19 cellular contexts compared by ENCODE assay signal in the genomic region with DNA sequence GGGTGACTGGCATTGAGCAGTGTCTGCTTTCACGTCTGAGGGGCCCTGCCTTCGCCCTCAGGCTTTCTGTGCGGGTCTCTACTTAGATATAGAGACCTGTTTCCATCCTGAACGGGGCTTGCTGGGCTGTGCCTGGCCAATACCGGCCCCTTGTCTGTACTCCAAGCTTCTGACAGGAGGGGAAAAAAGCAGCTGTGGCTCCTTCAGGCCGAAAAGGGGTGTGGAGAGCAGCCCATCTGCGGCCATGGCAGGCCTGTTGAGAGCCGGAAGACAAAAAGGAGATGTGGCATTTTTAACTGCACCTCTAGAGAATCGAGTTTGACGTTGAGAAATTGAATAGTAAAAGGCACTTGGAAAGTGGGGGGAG. TPM values are rescaled to one million over a fixed set of nuclear protein-coding genes. Genes with fewer than 3 reads are reported as not detected.
DNase-seq lines count a peak whose midpoint lies in the region; TF ChIP-seq lines count a peak whose summit lies in the region.
"Had no signal": no experiment of that assay in that cellular context is flagged by ENCODE, and none has a peak within 500 bp of the region (broad histone marks: within the 10 kb centered on the region; RNA-seq: fewer than 3 reads in every experiment).

No MANE protein-coding gene starts in this region.

- H3K4me1 ChIP-seq in BE2C (no peaks in the 10 kb centered on the region), SJCRH30 (peaks cover 12% of the 10 kb centered on the region), neural progenitor cell (peaks cover 11% of the 10 kb centered on the region)
- H3K4me1 ChIP-seq: A549; BLaER1 treated with 17β-estradiol and CSF1 and Interleukin-3, amounts not matched to agents 10 nM and 100 nM had no signal

- H3K4me3 Mint-ChIP-seq in neural progenitor cell = no peak overlapping the region
- H3K4me3 Mint-ChIP-seq: CD8-positive, alpha-beta T cell; HFFc6; IgD-negative memory B cell had no signal

- H3K79me2 ChIP-seq in neural progenitor cell (ENCODE audit: low read depth) = no peaks in the 10 kb centered on the region

- peaks cover 3% of the 10 kb centered on the region for H3K27me3 Mint-ChIP-seq in neural progenitor cell (ENCODE audit: insufficient read depth, low read depth)
- H3K27me3 Mint-ChIP-seq: IgD-negative memory B cell had no signal

- no peak overlapping the region for H2AFZ ChIP-seq in neural progenitor cell (replicated peaks)

- no peaks in the 10 kb centered on the region for H3K9me3 ChIP-seq in BE2C
- H3K9me3 ChIP-seq in SJCRH30 (replicated peaks) = no peaks in the 10 kb centered on the region
- H3K9me3 ChIP-seq in neural progenitor cell (ENCODE audit: low read depth) = no peaks in the 10 kb centered on the region
- no peaks in the 10 kb centered on the region for H3K9me3 ChIP-seq in MG63
- H3K9me3 ChIP-seq: A549; BLaER1 treated with 17β-estradiol and CSF1 and Interleukin-3, amounts not matched to agents 10 nM and 100 nM had no signal

- H4K20me1 ChIP-seq in neural progenitor cell (ENCODE audit: low read depth) = peaks cover 18% of the 10 kb centered on the region

- TF ChIP-seq CTCF in BE2C (IDR thresholded peaks at IDR 0.05; ENCODE audit: low read depth, low read length) = no peak
- no peak for TF ChIP-seq CTCF in NB4 (IDR thresholded peaks at IDR 0.05; ENCODE audit: low read depth, low read length)
- TF ChIP-seq CTCF in neural progenitor cell (IDR thresholded peaks at IDR 0.05) = no peak

- H3K27ac Mint-ChIP-seq in neural progenitor cell = no peak overlapping the region
- H3K27ac Mint-ChIP-seq: HFFc6 had no signal

- H3K4me2 ChIP-seq in neural progenitor cell = peak overlapping the region; percentile 39
- H3K4me2 ChIP-seq: A549; BLaER1 treated with 17β-estradiol and CSF1 and Interleukin-3, amounts not matched to agents 10 nM and 100 nM had no signal

- no peak overlapping the region for H3K9ac ChIP-seq in neural progenitor cell
- H3K9ac ChIP-seq: BLaER1 treated with 17β-estradiol and CSF1 and Interleukin-3, amounts not matched to agents 10 nM and 100 nM had no signal

- H3K36me3 Mint-ChIP-seq in neural progenitor cell = peaks cover 12% of the 10 kb centered on the region

- H3K9me3 Mint-ChIP-seq in neural progenitor cell = no peaks in the 10 kb centered on the region
- H3K9me3 Mint-ChIP-seq: CD8-positive, alpha-beta T cell; HFFc6; IgD-negative memory B cell had no signal

- H3K27ac ChIP-seq in SJCRH30 (peak overlapping the region; percentile 24), neural progenitor cell (peak overlapping the region; percentile 54)
- H3K27ac ChIP-seq: A549; BLaER1 treated with 17β-estradiol and CSF1 and Interleukin-3, amounts not matched to agents 10 nM and 100 nM had no signal

- H3K27me3 ChIP-seq in BE2C (no peaks in the 10 kb centered on the region), SJCRH30 (no peaks in the 10 kb centered on the region), neural progenitor cell (no peaks in the 10 kb centered on the region), MG63 (no peaks in the 10 kb centered on the region)
- H3K27me3 ChIP-seq: BLaER1 treated with 17β-estradiol and CSF1 and Interleukin-3, amounts not matched to agents 10 nM and 100 nM had no signal

- DNase-seq in BE2C (no peak), NB4 (ENCODE audit: low read depth) (peak; percentile 88), SJCRH30 (peak; percentile 78 to 85), neural progenitor cell (ENCODE audit: low spot score) (peak; percentile 45), RPMI8226 (no peak), epidermal melanocyte (ENCODE audit: insufficient read length, low spot score) (no peak), MG63 (no peak), NCI-H524 treated with DMSO at 0.1 percent for 48 hours (lab: John Stamatoyannopoulos, UW) (no peak)
- DNase-seq: Calu3; CD8-positive, alpha-beta T cell; HFFc6; Karpas-422; NCI-H2029; NCI-H748 treated with DMSO at 0.1 percent for 48 hours had no signal

- H3K4me3 ChIP-seq in BE2C (ENCODE audit: low read depth, low read length) = peak overlapping the region; percentile 28; the same call in 1 of the 2 replicates
- H3K4me3 ChIP-seq in NB4 (ENCODE audit: low read depth, low read length) = peak overlapping the region; percentile 21
- no peak overlapping the region for H3K4me3 ChIP-seq in SJCRH30
- no peak overlapping the region for H3K4me3 ChIP-seq in neural progenitor cell
- H3K4me3 ChIP-seq in MG63 = no peak overlapping the region
- H3K4me3 ChIP-seq: A549; BLaER1 treated with 17β-estradiol and CSF1 and Interleukin-3, amounts not matched to agents 10 nM and 100 nM had no signal

- peak; percentile 27 for TF ChIP-seq POLR2A in NB4 (IDR thresholded peaks at IDR 0.05; ENCODE audit: extremely low read depth, insufficient read length)

- peaks cover 25% of the 10 kb centered on the region for H3F3A ChIP-seq in neural progenitor cell (ENCODE audit: low read depth)

- H3K36me3 ChIP-seq in BE2C (peaks cover 25% of the 10 kb centered on the region), SJCRH30 (peaks cover 3% of the 10 kb centered on the region; the same call in 1 of the 2 replicates), neural progenitor cell (no peaks in the 10 kb centered on the region), MG63 (peaks cover 18% of the 10 kb centered on the region)

- H3K4me1 Mint-ChIP-seq in neural progenitor cell = peaks cover 10% of the 10 kb centered on the region
- H3K4me1 Mint-ChIP-seq: IgD-negative memory B cell had no signal

RNA-seq across cellular contexts. Expression of gene PRDM12, which starts 25.3 kb away (rescaled TPM):
- polyA plus RNA-seq in BE2C (2012; ENCODE audit: insufficient read depth, insufficient read length, low read depth) = 0.40 TPM
- total RNA-seq in SJCRH30 (2014; rRNA removed; shearing (Covaris generic)) = 28.5 and 31.8 TPM in 2 replicates
- total RNA-seq in neural progenitor cell (ENCODE audit: low replicate concordance) = not detected in 2 replicates
- total RNA-seq in MG63 (2014; rRNA removed; shearing (Covaris generic); ENCODE audit: low replicate concordance) = not detected in 2 replicates
- total RNA-seq: Calu3; CD8-positive, alpha-beta T cell; HT-29; SK-MEL-5 had no signal
- polyA plus RNA-seq: IgD-negative memory B cell had no signal

RNA-seq across cellular contexts. Expression of gene EXOSC2, which starts 54.5 kb away (rescaled TPM):
- 74.2 TPM for polyA plus RNA-seq in BE2C (2012; ENCODE audit: insufficient read depth, insufficient read length, low read depth)
- 93.7 and 101 TPM in 2 replicates for total RNA-seq in SJCRH30 (2014; rRNA removed; shearing (Covaris generic))
- total RNA-seq in neural progenitor cell (ENCODE audit: low replicate concordance) = 59.1 and 75.5 TPM in 2 replicates
- total RNA-seq in MG63 (2014; rRNA removed; shearing (Covaris generic); ENCODE audit: low replicate concordance) = 31.4 and 46.4 TPM in 2 replicates

RNA-seq across cellular contexts. Expression of gene FUBP3, which starts 59.7 kb away (rescaled TPM):
- polyA plus RNA-seq in BE2C (2012; ENCODE audit: insufficient read depth, insufficient read length, low read depth) = 206 TPM
- total RNA-seq in SJCRH30 (2014; rRNA removed; shearing (Covaris generic)) = 97.9 and 99.5 TPM in 2 replicates
- total RNA-seq in neural progenitor cell (ENCODE audit: low replicate concordance) = 65.2 and 87.2 TPM in 2 replicates
- total RNA-seq in MG63 (2014; rRNA removed; shearing (Covaris generic); ENCODE audit: low replicate concordance) = 30.3 and 35.8 TPM in 2 replicates

Comparison
In these comparisons a context has a peak if more than half of its experiments do, and no peak if none do; other contexts are left out.
1. DNase-seq: peak in NB4 (single experiment), SJCRH30 (2 of 2) and neural progenitor cell (single experiment); none in BE2C (single experiment), RPMI8226 (single experiment), epidermal melanocyte (single experiment), MG63 (single experiment) and NCI-H524 treated with DMSO at 0.1 percent for 48 hours (single experiment).
2. H3K4me3 ChIP-seq: peak in BE2C (single experiment) and NB4 (single experiment); none in SJCRH30 (single experiment), neural progenitor cell (single experiment) and MG63 (single experiment).
3. RNA of gene PRDM12, which starts 25.3 kb away (total RNA-seq): 28.5 to 31.8 TPM in SJCRH30; not detected in neural progenitor cell and not detected in MG63; every median in the first group is over 10 times any median in the second.